ENCODE assay signal across 16 cellular contexts in the genomic region with DNA sequence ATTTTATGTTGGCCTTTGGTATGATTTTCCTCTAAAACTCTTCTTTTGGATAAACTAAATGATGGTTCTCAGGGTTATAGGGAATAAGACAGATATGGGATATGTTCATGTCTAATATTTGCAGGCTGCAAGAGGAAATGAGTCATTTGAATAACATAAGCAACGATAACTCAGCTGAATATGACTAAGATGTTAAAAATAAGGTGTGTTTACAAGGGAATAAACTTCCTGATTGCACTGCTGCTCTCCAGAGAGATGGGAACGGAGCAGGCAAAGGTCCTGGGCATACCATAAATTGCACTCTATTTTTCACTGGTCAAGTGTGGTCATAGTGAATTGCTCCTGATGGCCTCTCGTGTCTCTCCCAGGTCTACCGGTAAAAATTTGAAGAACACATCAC.
DNase-seq lines count a peak whose midpoint lies in the region; ATAC-seq, FAIRE-seq and TF ChIP-seq lines count a peak whose summit lies in the region.
"Had no signal": no experiment of that assay in that cellular context is flagged by ENCODE, and none has a peak within 500 bp of the region (broad histone marks: within the 10 kb centered on the region; RNA-seq: fewer than 3 reads in every experiment).

No MANE protein-coding gene starts in this region.

- no peaks in the 10 kb centered on the region for H3K9me3 ChIP-seq in astrocyte (ENCODE audit: insufficient read depth, low read depth, low read length)
- H3K9me3 ChIP-seq in CD8-positive, alpha-beta T cell (ENCODE audit: low read length) = no peaks in the 10 kb centered on the region
- H3K9me3 ChIP-seq: left ventricle myocardium inferior had no signal

- no peaks in the 10 kb centered on the region for H3K27me3 ChIP-seq in GM23338 (ENCODE audit: insufficient read depth)
- H3K27me3 ChIP-seq in astrocyte (ENCODE audit: insufficient read depth, low read length) = no peaks in the 10 kb centered on the region
- H3K27me3 ChIP-seq in CD8-positive, alpha-beta T cell (ENCODE audit: insufficient read depth, low read length) = no peaks in the 10 kb centered on the region

- H3K79me2 ChIP-seq in GM23338 (replicated peaks; ENCODE audit: insufficient read depth) (no peaks in the 10 kb centered on the region), astrocyte (ENCODE audit: insufficient read depth, low read length) (no peaks in the 10 kb centered on the region)

- POLR2A ChIA-PET in CD8-positive, alpha-beta T cell (lab: Charles Lee) = no interaction called here

- H3F3A ChIP-seq in GM23338 (replicated peaks; ENCODE audit: low read depth) = no peaks in the 10 kb centered on the region

- H3K27ac ChIP-seq in GM23338 (ENCODE audit: low read depth) (no peak overlapping the region), astrocyte (ENCODE audit: low read depth, low read length) (peak overlapping the region; percentile 71)
- H3K27ac ChIP-seq in CD8-positive, alpha-beta T cell (ENCODE audit: low read depth, low read length) = no peak overlapping the region
- H3K27ac ChIP-seq: left ventricle myocardium inferior had no signal

- no peak overlapping the region for H3K4me2 ChIP-seq in GM23338
- H3K4me2 ChIP-seq in astrocyte (ENCODE audit: low read length) = peak overlapping the region; percentile 74

- H3K36me3 Mint-ChIP-seq in GM23338 (ENCODE audit: low read depth) (no peaks in the 10 kb centered on the region), astrocyte (ENCODE audit: low read depth, unreplicated experiment) (no peaks in the 10 kb centered on the region)
- H3K36me3 Mint-ChIP-seq in CD8-positive, alpha-beta T cell = no peaks in the 10 kb centered on the region
- H3K36me3 Mint-ChIP-seq: stimulated activated memory B cell treated with anti-CD40 and anti-IgM and Interleukin-4, amounts not matched to agents 10 μg/mL and 1 μg/mL and 100 μg/mL, for 72 hours had no signal

- H3K4me3 Mint-ChIP-seq in GM23338 = no peak overlapping the region
- H3K4me3 Mint-ChIP-seq in astrocyte (ENCODE audit: unreplicated experiment) = no peak overlapping the region
- H3K4me3 Mint-ChIP-seq in CD8-positive, alpha-beta T cell = no peak overlapping the region
- H3K4me3 Mint-ChIP-seq: stimulated activated memory B cell treated with anti-CD40 and anti-IgM and Interleukin-4, amounts not matched to agents 10 μg/mL and 1 μg/mL and 100 μg/mL, for 72 hours had no signal

- H3K9ac ChIP-seq in astrocyte (ENCODE audit: low read length) = peak overlapping the region; percentile 46

- H4K20me1 ChIP-seq in GM23338 (replicated peaks; ENCODE audit: insufficient read depth) (no peaks in the 10 kb centered on the region), astrocyte (ENCODE audit: insufficient read depth, low read length) (no peaks in the 10 kb centered on the region)

- CTCF ChIA-PET in CD8-positive, alpha-beta T cell (lab: Charles Lee) = no interaction called here

- H2AFZ ChIP-seq in GM23338 (0 out of 2 replicates have a peak overlapping the region, but pooled peaks have one; percentile 8), astrocyte (ENCODE audit: low read depth, low read length) (no peak overlapping the region)

- H3K9me3 Mint-ChIP-seq in GM23338 = no peaks in the 10 kb centered on the region
- H3K9me3 Mint-ChIP-seq in astrocyte (ENCODE audit: unreplicated experiment) = no peaks in the 10 kb centered on the region
- H3K9me3 Mint-ChIP-seq in CD8-positive, alpha-beta T cell = no peaks in the 10 kb centered on the region

- H3K27ac Mint-ChIP-seq in GM23338 (no peak overlapping the region), astrocyte (ENCODE audit: unreplicated experiment) (no peak overlapping the region)
- no peak overlapping the region for H3K27ac Mint-ChIP-seq in CD8-positive, alpha-beta T cell
- H3K27ac Mint-ChIP-seq: activated T-helper 2 cell treated with anti-CD3 and anti-CD28 coated beads, Interferon-gamma antibody, Interleukin-2, Interleukin-4, amounts not matched to agents 10 μg/mL and 5 μg/mL and 100 μg/mL, durations not matched to agents 14 hours and 24 hours and 36 hours; stimulated activated memory B cell treated with anti-CD40 and anti-IgM and Interleukin-4, amounts not matched to agents 10 μg/mL and 1 μg/mL and 100 μg/mL, for 72 hours had no signal

- no peak for ATAC-seq in GM23338
- ATAC-seq in HG03432 (IDR thresholded peaks at IDR 0.05; ENCODE audit: unreplicated experiment) = no peak
- no peak for ATAC-seq in GM18909 (IDR thresholded peaks at IDR 0.05; ENCODE audit: poor library complexity, unreplicated experiment)
- ATAC-seq in CD8-positive, alpha-beta T cell = no peak
- no peak for ATAC-seq in activated CD4-positive, CD25-positive, alpha-beta regulatory T cell treated with anti-CD3 and anti-CD28 coated beads, Interleukin-2, amount 50 U/mL, for 24 hours
- ATAC-seq: stimulated activated memory B cell treated with anti-CD40 and anti-IgM and Interleukin-4, amounts not matched to agents 10 μg/mL and 1 μg/mL and 100 μg/mL, for 72 hours had no signal

- H3K9me2 ChIP-seq in GM23338 (ENCODE audit: insufficient read depth) = peaks cover 5% of the 10 kb centered on the region; the same call in 1 of the 2 replicates

- H3K4me3 ChIP-seq in GM23338 = no peak overlapping the region
- H3K4me3 ChIP-seq in astrocyte (ENCODE audit: insufficient read depth, low read depth, low read length) = peak overlapping the region; percentile 5
- H3K4me3 ChIP-seq in CD8-positive, alpha-beta T cell (ENCODE audit: low read depth, low read length) = no peak overlapping the region
- H3K4me3 ChIP-seq: left ventricle myocardium inferior had no signal

- 0 out of 2 replicates have a peak, but pooled peaks cover 4% of the 10 kb centered on the region for H3K4me1 ChIP-seq in GM23338 (ENCODE audit: insufficient read depth)
- H3K4me1 ChIP-seq in astrocyte (ENCODE audit: insufficient read depth, low read length) = peaks cover 23% of the 10 kb centered on the region
- H3K4me1 ChIP-seq in CD8-positive, alpha-beta T cell (ENCODE audit: insufficient read depth, low read length) = no peaks in the 10 kb centered on the region
- H3K4me1 ChIP-seq: left ventricle myocardium inferior had no signal

- H3K36me3 ChIP-seq in GM23338 (ENCODE audit: insufficient read depth) = no peaks in the 10 kb centered on the region
- no peaks in the 10 kb centered on the region for H3K36me3 ChIP-seq in astrocyte (ENCODE audit: insufficient read depth, low read length)
- H3K36me3 ChIP-seq in CD8-positive, alpha-beta T cell (ENCODE audit: insufficient read depth, low read length) = no peaks in the 10 kb centered on the region
- H3K36me3 ChIP-seq: left ventricle myocardium inferior had no signal

- peaks cover 10% of the 10 kb centered on the region for H3K4me1 Mint-ChIP-seq in GM23338
- H3K4me1 Mint-ChIP-seq in astrocyte (ENCODE audit: low read depth, unreplicated experiment) = peaks cover 8% of the 10 kb centered on the region
- H3K4me1 Mint-ChIP-seq in CD8-positive, alpha-beta T cell (ENCODE audit: low read depth) = no peaks in the 10 kb centered on the region
- H3K4me1 Mint-ChIP-seq: stimulated activated memory B cell treated with anti-CD40 and anti-IgM and Interleukin-4, amounts not matched to agents 10 μg/mL and 1 μg/mL and 100 μg/mL, for 72 hours had no signal

- no peak for DNase-seq in GM23338 (ENCODE audit: low spot score)
- DNase-seq in astrocyte (ENCODE audit: low read depth) = peak; percentile 85
- DNase-seq in hepatic stellate cell (ENCODE audit: low spot score) = peak; percentile 44
- no peak for DNase-seq in CD8-positive, alpha-beta T cell
- DNase-seq: activated CD4-positive, alpha-beta T cell treated with anti-CD3 and anti-CD28 coated beads for 4 hours; central memory CD4-positive, alpha-beta T cell; left ventricle myocardium inferior; NCI-H1436 treated with DMSO at 0.1 percent for 48 hours; occipital lobe had no signal

- peak; percentile 95 for FAIRE-seq in astrocyte (lab: Jason Lieb, UNC)
- FAIRE-seq: frontal cortex, G401.6 had no signal

- intact Hi-C loops in CD8-positive, alpha-beta T cell (cut with DNase I, micrococcal nuclease) = no loop called here

- TF ChIP-seq CTCF in GM23338 (conservative IDR thresholded peaks at IDR 0.05; ENCODE audit: low read depth in 2 of 2) (no peak), astrocyte (IDR thresholded peaks at IDR 0.05; ENCODE audit: insufficient read depth, low read depth, low read length) (no peak)
- TF ChIP-seq CTCF in CD8-positive, alpha-beta T cell (IDR thresholded peaks at IDR 0.05) = no peak

- peaks cover 3% of the 10 kb centered on the region for H3K27me3 Mint-ChIP-seq in GM23338 (ENCODE audit: insufficient read depth, low read depth, poor library complexity)
- H3K27me3 Mint-ChIP-seq in astrocyte (ENCODE audit: low read depth, unreplicated experiment) = peaks cover 1% of the 10 kb centered on the region
- H3K27me3 Mint-ChIP-seq in CD8-positive, alpha-beta T cell (ENCODE audit: low read depth) = no peaks in the 10 kb centered on the region
- H3K27me3 Mint-ChIP-seq: stimulated activated memory B cell treated with anti-CD40 and anti-IgM and Interleukin-4, amounts not matched to agents 10 μg/mL and 1 μg/mL and 100 μg/mL, for 72 hours had no signal

TF ChIP-seq in GM23338, 12 proteins besides CTCF, POLR2A, EP300 and RAD21 (continues in another document):
- TF ChIP-seq NANOG (IDR thresholded peaks at IDR 0.05; ENCODE audit: borderline replicate concordance) = no peak
- TF ChIP-seq, protein P1, sequence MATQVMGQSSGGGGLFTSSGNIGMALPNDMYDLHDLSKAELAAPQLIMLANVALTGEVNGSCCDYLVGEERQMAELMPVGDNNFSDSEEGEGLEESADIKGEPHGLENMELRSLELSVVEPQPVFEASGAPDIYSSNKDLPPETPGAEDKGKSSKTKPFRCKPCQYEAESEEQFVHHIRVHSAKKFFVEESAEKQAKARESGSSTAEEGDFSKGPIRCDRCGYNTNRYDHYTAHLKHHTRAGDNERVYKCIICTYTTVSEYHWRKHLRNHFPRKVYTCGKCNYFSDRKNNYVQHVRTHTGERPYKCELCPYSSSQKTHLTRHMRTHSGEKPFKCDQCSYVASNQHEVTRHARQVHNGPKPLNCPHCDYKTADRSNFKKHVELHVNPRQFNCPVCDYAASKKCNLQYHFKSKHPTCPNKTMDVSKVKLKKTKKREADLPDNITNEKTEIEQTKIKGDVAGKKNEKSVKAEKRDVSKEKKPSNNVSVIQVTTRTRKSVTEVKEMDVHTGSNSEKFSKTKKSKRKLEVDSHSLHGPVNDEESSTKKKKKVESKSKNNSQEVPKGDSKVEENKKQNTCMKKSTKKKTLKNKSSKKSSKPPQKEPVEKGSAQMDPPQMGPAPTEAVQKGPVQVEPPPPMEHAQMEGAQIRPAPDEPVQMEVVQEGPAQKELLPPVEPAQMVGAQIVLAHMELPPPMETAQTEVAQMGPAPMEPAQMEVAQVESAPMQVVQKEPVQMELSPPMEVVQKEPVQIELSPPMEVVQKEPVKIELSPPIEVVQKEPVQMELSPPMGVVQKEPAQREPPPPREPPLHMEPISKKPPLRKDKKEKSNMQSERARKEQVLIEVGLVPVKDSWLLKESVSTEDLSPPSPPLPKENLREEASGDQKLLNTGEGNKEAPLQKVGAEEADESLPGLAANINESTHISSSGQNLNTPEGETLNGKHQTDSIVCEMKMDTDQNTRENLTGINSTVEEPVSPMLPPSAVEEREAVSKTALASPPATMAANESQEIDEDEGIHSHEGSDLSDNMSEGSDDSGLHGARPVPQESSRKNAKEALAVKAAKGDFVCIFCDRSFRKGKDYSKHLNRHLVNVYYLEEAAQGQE (IDR thresholded peaks at IDR 0.05; ENCODE audit: unreplicated experiment) = no peak
- TF ChIP-seq STAT1 (IDR thresholded peaks at IDR 0.05; ENCODE audit: unreplicated experiment) = no peak
- TF ChIP-seq ZNF331 (CRISPR knock-in tag; IDR thresholded peaks at IDR 0.05; ENCODE audit: low read depth) = no peak

Comparison
In these comparisons a context has a peak if more than half of its experiments do, and no peak if none do; other contexts are left out.
1. DNase-seq: peak in astrocyte (single experiment) and hepatic stellate cell (single experiment); none in GM23338 (single experiment) and CD8-positive, alpha-beta T cell (0 of 7).